ENCODE assay signal across 27 cellular contexts in the genomic region with DNA sequence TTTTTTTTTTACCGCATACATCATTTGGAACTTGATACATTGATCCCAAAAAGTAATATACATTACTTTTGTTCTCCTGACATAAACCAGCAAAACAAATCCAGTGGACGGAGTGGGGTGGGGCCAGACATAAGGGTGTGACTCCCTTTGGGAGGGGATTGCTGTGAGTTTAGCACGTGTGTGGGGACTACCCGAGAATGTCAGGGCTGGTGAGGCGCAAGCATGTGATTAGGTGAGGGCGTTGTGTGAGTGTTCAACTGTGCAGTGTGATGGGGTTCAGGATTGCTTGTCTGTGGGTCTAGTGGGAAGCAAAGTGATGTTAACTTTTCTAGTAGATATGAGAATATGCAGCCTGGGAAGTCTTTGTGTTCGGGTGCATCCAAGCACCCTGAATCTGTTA.
"Had no signal": no experiment of that assay in that cellular context is flagged by ENCODE, and none has a peak within 500 bp of the region (broad histone marks: within the 10 kb centered on the region; RNA-seq: fewer than 3 reads in every experiment).

No MANE protein-coding gene starts in this region.

- DNase-seq: Kasumi-1, KG1, NCI-H1048, NCI-H1092 treated with DMSO at 0.1 percent for 48 hours, NCI-H1105 treated with DMSO at 0.1 percent for 48 hours, NCI-H1417, NCI-H1436, NCI-H146, NCI-H1694, NCI-H187, NCI-H1930, NCI-H2029 treated with DMSO at 0.1 percent for 48 hours, NCI-H2081 treated with DMSO at 0.1 percent for 48 hours, NCI-H2171 treated with DMSO at 0.1 percent for 48 hours, NCI-H2227 treated with DMSO at 0.1 percent for 48 hours, NCI-H345, NCI-H510A treated with DMSO at 0.1 percent for 48 hours, NCI-H524 treated with DMSO at 0.1 percent for 48 hours, NCI-H526 treated with DMSO at 0.1 percent for 48 hours, NCI-H748 treated with DMSO at 0.1 percent for 48 hours, NCI-H82, PC-9, SHP77 treated with DMSO at 0.1 percent for 48 hours, SK-N-SH, SW 1271 had no signal

- ATAC-seq: Panc1, Right ventricle myocardium inferior had no signal
